In the genomic region with DNA sequence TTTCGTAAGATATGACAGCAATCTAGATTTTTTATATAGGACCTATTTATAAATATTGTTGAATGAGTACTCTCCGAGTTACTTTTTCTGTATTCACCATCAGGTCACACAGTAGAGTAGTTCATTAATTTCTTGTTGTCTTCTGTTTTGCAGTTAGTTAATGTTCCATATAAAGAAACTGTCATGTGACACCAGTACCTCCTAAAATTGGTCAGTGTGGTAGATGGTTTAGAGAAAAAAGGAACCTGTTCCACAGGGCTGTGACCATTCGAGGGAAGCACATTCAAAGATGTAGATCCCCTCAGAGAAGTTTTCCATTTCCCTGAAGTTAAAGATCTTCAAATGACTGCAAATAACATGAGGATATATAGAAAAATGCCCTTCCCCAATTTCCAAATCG, we compare ENCODE assay signal across 21 cellular contexts. TPM values are rescaled to one million over a fixed set of nuclear protein-coding genes. Genes with fewer than 3 reads are reported as not detected.
DNase-seq lines count a peak whose midpoint lies in the region; ATAC-seq, FAIRE-seq and TF ChIP-seq lines count a peak whose summit lies in the region.
"Had no signal": no experiment of that assay in that cellular context is flagged by ENCODE, and none has a peak within 500 bp of the region (broad histone marks: within the 10 kb centered on the region; RNA-seq: fewer than 3 reads in every experiment).

No MANE protein-coding gene starts in this region.

- H3K4me2 ChIP-seq in HepG2 (ENCODE audit: low read depth, low read length) = no peak overlapping the region
- H3K4me2 ChIP-seq: SK-N-SH had no signal

- POLR2A ChIA-PET in HepG2 (lab: Yijun Ruan, JAX) = no interaction called here

- TF ChIP-seq CTCF in right lobe of liver (IDR thresholded peaks at IDR 0.05) (no peak), HepG2 (CRISPR knock-in tag; IDR thresholded peaks at IDR 0.05) (no peak), psoas muscle (IDR thresholded peaks at IDR 0.05) (no peak), vagina (IDR thresholded peaks at IDR 0.05) (no peak)

- peaks cover 0 to 3% (median 0%) of the 10 kb centered on the region in 4 donors for H3K36me3 ChIP-seq in right lobe of liver
- H3K36me3 ChIP-seq in HepG2 (replicated peaks in 1 of 2; ENCODE audit: control insufficient read depth in 1 of 2, insufficient read depth in 2 of 2, low read length in 2 of 2) = peaks cover 5% of the 10 kb centered on the region in 2 experiments; a peak in 4 of 5 replicates
- H3K36me3 ChIP-seq in psoas muscle (ENCODE audit: insufficient read depth in 1 of 2, low read depth in 1 of 2) = peaks cover 2 to 32% of the 10 kb centered on the region in 2 donors
- H3K36me3 ChIP-seq in vagina = peaks cover 0 to 9% of the 10 kb centered on the region in 2 donors

- no peak for TF ChIP-seq POLR2A in right lobe of liver (IDR thresholded peaks at IDR 0.05)
- TF ChIP-seq POLR2A in HepG2 (IDR thresholded peaks at IDR 0.05; ENCODE audit: insufficient read depth in 1 of 2, low read depth in 2 of 2, low read length in 2 of 2) = no peak
- TF ChIP-seq POLR2A in vagina (IDR thresholded peaks at IDR 0.05) = no peak

- H3K4me1 ChIP-seq in right lobe of liver (no peaks in the 10 kb centered on the region), HepG2 (ENCODE audit: insufficient read depth, low read length) (no peaks in the 10 kb centered on the region), psoas muscle (peaks cover 11% of the 10 kb centered on the region), vagina (no peaks in the 10 kb centered on the region)
- H3K4me1 ChIP-seq: foreskin keratinocyte had no signal

- H3K27ac ChIP-seq in right lobe of liver (no peak overlapping the region), HepG2 (ENCODE audit: extremely low read length, insufficient read depth, low read length) (no peak overlapping the region), psoas muscle (peak overlapping the region; percentile 66), vagina (peak overlapping the region; percentile 64)
- H3K27ac ChIP-seq: foreskin keratinocyte had no signal

- H3K9ac ChIP-seq in HepG2 (ENCODE audit: insufficient read depth, low read depth, low read length) = no peak overlapping the region
- H3K9ac ChIP-seq: SK-N-SH had no signal

- DNase-seq in right lobe of liver (no peak), HepG2 (ENCODE audit: low spot score) (no peak), globus pallidus (ENCODE audit: low spot score) (peak; percentile 37), psoas muscle (no peak), vagina (ENCODE audit: extremely low spot score in 2 of 2) (no peak), head of caudate nucleus (no peak)
- DNase-seq: activated CD4-positive, alpha-beta T cell treated with anti-CD3 and anti-CD28 coated beads for 1 hour; C1 segment of cervical spinal cord; cortex of kidney; foreskin keratinocyte; left colon; NCI-H1436 treated with DMSO at 0.1 percent for 48 hours; NCI-H774; SK-N-SH; stimulated activated CD4-positive, alpha-beta T cell treated with anti-CD3 and anti-CD28 coated beads, Interleukin-2, amount 100 ng/mL, for 48 hours; stomach had no signal

- H3K4me3 ChIP-seq in right lobe of liver (no peak overlapping the region), HepG2 (replicated peaks in 1 of 3; ENCODE audit: insufficient read depth in 1 of 3, low read depth in 2 of 3, low read length in 3 of 3) (no peak overlapping the region), psoas muscle (no peak overlapping the region), vagina (no peak overlapping the region)
- H3K4me3 ChIP-seq: stomach had no signal

- CTCF ChIA-PET in HepG2 (lab: Yijun Ruan, JAX; ENCODE audit: low intra/inter-chr PET ratio, low total read pairs) = no interaction called here

- H4K20me1 ChIP-seq in HepG2 (ENCODE audit: insufficient read depth, low read length) = no peaks in the 10 kb centered on the region

- WGBS in right lobe of liver (ENCODE audit: insufficient coverage, low coverage, low lambda C conversion rate, missing lambda C conversion rate) = 76% methylated on average over 4 of the region's 4 CpGs
- 92% methylated on average over 4 of the region's 4 CpGs for WGBS in HepG2 (ENCODE audit: low lambda C conversion rate)
- WGBS in psoas muscle, 3 donors = 76 to 85% (median 79%) methylated on average over 4 of the region's 4 CpGs

- BruUV-seq in HepG2 (replicated peaks; lab: Mats Ljungman, UMichigan) = no TSS peak

- TF ChIP-seq EP300 in HepG2 (IDR thresholded peaks at IDR 0.05; ENCODE audit: low read depth in 2 of 2, low read length in 2 of 2) (no peak), HepG2 (CRISPR knock-in tag; IDR thresholded peaks at IDR 0.05; ENCODE audit: borderline replicate concordance) (no peak)

- no peak for FAIRE-seq in HepG2 (lab: Jason Lieb, UNC)
- FAIRE-seq: endothelial cell of umbilical vein, H1, RCC 7860 had no signal

- TF ChIP-seq RAD21 in HepG2 (CRISPR knock-in tag; IDR thresholded peaks at IDR 0.05) = no peak

- peak; percentile 26 to 44 (median 33) for ATAC-seq in right lobe of liver
- no peak for ATAC-seq in HepG2
- ATAC-seq in psoas muscle = no peak
- no peak for ATAC-seq in GM21381 (IDR thresholded peaks at IDR 0.05; ENCODE audit: unreplicated experiment)
- ATAC-seq in HG03439 (IDR thresholded peaks at IDR 0.05; ENCODE audit: unreplicated experiment) = no peak
- ATAC-seq: foreskin keratinocyte, left colon had no signal

- no peak overlapping the region for H2AFZ ChIP-seq in HepG2 (ENCODE audit: low read length)

- H3K79me2 ChIP-seq in HepG2 (ENCODE audit: insufficient read depth, low read length) = no peaks in the 10 kb centered on the region

- intact Hi-C loops in right lobe of liver (cut with DNase I) (no loop called here), HepG2 (cut with micrococcal nuclease; ENCODE audit: unreplicated experiment) (no loop called here), psoas muscle (cut with DNase I) (no loop called here), vagina (cut with DNase I) (no loop called here), head of caudate nucleus (cut with DNase I) (no loop called here)

- in situ Hi-C loops in HepG2 (cut with HindIII; ENCODE audit: extremely low pct_ligation_motif_present, low pct_unique_long_range_greater_than_20kb) = no loop called here

- H3K9me3 ChIP-seq in right lobe of liver (no peaks in the 10 kb centered on the region), HepG2 (ENCODE audit: low read length) (no peaks in the 10 kb centered on the region), psoas muscle (no peaks in the 10 kb centered on the region), vagina (no peaks in the 10 kb centered on the region)
- H3K9me3 ChIP-seq: SK-N-SH, stomach had no signal

- H3K27me3 ChIP-seq in right lobe of liver = no peaks in the 10 kb centered on the region
- no peaks in the 10 kb centered on the region for H3K27me3 ChIP-seq in HepG2 (ENCODE audit: control insufficient read depth in 1 of 2, insufficient read depth in 2 of 2, low read length in 2 of 2)
- H3K27me3 ChIP-seq in psoas muscle (ENCODE audit: insufficient read depth in 3 of 3, low read length in 2 of 3) = no peaks in the 10 kb centered on the region
- no peaks in the 10 kb centered on the region for H3K27me3 ChIP-seq in vagina
- H3K27me3 ChIP-seq: foreskin keratinocyte, stomach had no signal

TF ChIP-seq in HepG2, 621 proteins besides CTCF, POLR2A, EP300 and RAD21 (continues in another document):
- no peak for TF ChIP-seq TARDBP (CRISPR knock-in tag; IDR thresholded peaks at IDR 0.05)
- no peak for TF ChIP-seq ZNF652 (CRISPR knock-in tag; IDR thresholded peaks at IDR 0.05; ENCODE audit: borderline replicate concordance, low read depth)
- TF ChIP-seq ZNF143 (CRISPR knock-in tag; IDR thresholded peaks at IDR 0.05) = no peak
- no peak for TF ChIP-seq RBAK (CRISPR knock-in tag; IDR thresholded peaks at IDR 0.05)
- no peak for TF ChIP-seq ESRRA (CRISPR knock-in tag; IDR thresholded peaks at IDR 0.05; ENCODE audit: low read depth)
- no peak for TF ChIP-seq ZSCAN30 (CRISPR knock-in tag; IDR thresholded peaks at IDR 0.05)
- no peak for TF ChIP-seq ZNF432 (CRISPR knock-in tag; IDR thresholded peaks at IDR 0.05; ENCODE audit: borderline replicate concordance)
- TF ChIP-seq ZNF567 (CRISPR knock-in tag; IDR thresholded peaks at IDR 0.05; ENCODE audit: borderline replicate concordance) = no peak
- no peak for TF ChIP-seq ZBTB38 (CRISPR knock-in tag; IDR thresholded peaks at IDR 0.05)

RNA-seq across cellular contexts. Expression of a gene that starts 45.6 kb away (rescaled TPM):
- total RNA-seq in right lobe of liver (10 to 100 TPM in 4 of 6 experiments, 1 to 10 TPM in 2; 8.1 to 16.1 (median 11.5) TPM), HepG2 (2016; rRNA removed; fragmentation: Illumina TruSeq; extraction: Trizol) (17.2 and 24.7 TPM in 2 replicates), psoas muscle (10 to 100 TPM; 16.9 to 22.5 (median 20.2) TPM), vagina (25.8 TPM)
- 7.8 and 9.1 TPM in 2 replicates for total RNA-seq in HepG2 (2016; cell fraction: cytosol; rRNA removed; fragmentation: Illumina TruSeq; extraction: Trizol; ENCODE audit: low read depth)
- 21.2 and 25.5 TPM in 2 replicates for total RNA-seq in HepG2 (2016; cell fraction: insoluble cytoplasmic fraction; rRNA removed; fragmentation: Illumina TruSeq; extraction: Trizol)
- total RNA-seq in HepG2 (2016; cell fraction: membrane; rRNA removed; fragmentation: Illumina TruSeq; extraction: Trizol) = 12.4 and 13.8 TPM in 2 replicates
- 18.7 and 19.1 TPM in 2 replicates for total RNA-seq in HepG2 (2016; cell fraction: nucleus; rRNA removed; fragmentation: Illumina TruSeq; extraction: Trizol)
- polyA plus RNA-seq in HepG2 (2011; rRNA removed) (4.4 and 6.1 TPM in 2 replicates), psoas muscle (10 to 100 TPM; 15.1 to 26.4 (median 15.8) TPM)
- 3.0 and 3.7 TPM in 2 replicates for polyA plus RNA-seq in HepG2 (2011; cell fraction: cytosol; rRNA removed)
- polyA plus RNA-seq in HepG2 (2011; cell fraction: nucleus; rRNA removed) = 4.5 and 6.1 TPM in 2 replicates
- 7.6 and 9.8 TPM in 2 replicates for polyA plus RNA-seq in HepG2 (2012)
- polyA plus RNA-seq in HepG2 (2016; cell fraction: cytosol; fragmentation: Illumina TruSeq; extraction: Trizol; ENCODE audit: low read depth) = 5.7 and 7.2 TPM in 2 replicates
- 20.8 and 21.3 TPM in 2 replicates for polyA plus RNA-seq in HepG2 (2016; cell fraction: insoluble cytoplasmic fraction; fragmentation: Illumina TruSeq; extraction: Trizol; ENCODE audit: low read depth)
- 7.3 and 9.4 TPM in 2 replicates for polyA plus RNA-seq in HepG2 (2016; cell fraction: membrane; fragmentation: Illumina TruSeq; extraction: Trizol; ENCODE audit: low read depth)
- 11.4 and 11.7 TPM in 2 replicates for polyA plus RNA-seq in HepG2 (2016; cell fraction: nucleus; fragmentation: Illumina TruSeq; extraction: Trizol; ENCODE audit: insufficient read depth, low read depth)
- polyA minus RNA-seq in HepG2 (2011; rRNA and poly(A)+ RNA removed; ENCODE audit: low replicate concordance) = 0.80 and 2.3 TPM in 2 replicates
- 2.6 and 4.7 TPM in 2 replicates for polyA minus RNA-seq in HepG2 (2011; cell fraction: cytosol; rRNA and poly(A)+ RNA removed)
- polyA minus RNA-seq in HepG2 (2011; cell fraction: nucleus; rRNA and poly(A)+ RNA removed) = 28.2 and 32.6 TPM in 2 replicates

Comparison
In these comparisons a context has a peak if more than half of its experiments do, and no peak if none do; other contexts are left out.
1. ATAC-seq: peak in right lobe of liver (4 of 4); none in HepG2 (single experiment), psoas muscle (0 of 4), GM21381 (single experiment) and HG03439 (single experiment).
2. H3K27ac ChIP-seq: peak in psoas muscle (single experiment) and vagina (single experiment); none in right lobe of liver (0 of 3) and HepG2 (single experiment).